Comparison of ENCODE assay signal across 14 cellular contexts in the genomic region with DNA sequence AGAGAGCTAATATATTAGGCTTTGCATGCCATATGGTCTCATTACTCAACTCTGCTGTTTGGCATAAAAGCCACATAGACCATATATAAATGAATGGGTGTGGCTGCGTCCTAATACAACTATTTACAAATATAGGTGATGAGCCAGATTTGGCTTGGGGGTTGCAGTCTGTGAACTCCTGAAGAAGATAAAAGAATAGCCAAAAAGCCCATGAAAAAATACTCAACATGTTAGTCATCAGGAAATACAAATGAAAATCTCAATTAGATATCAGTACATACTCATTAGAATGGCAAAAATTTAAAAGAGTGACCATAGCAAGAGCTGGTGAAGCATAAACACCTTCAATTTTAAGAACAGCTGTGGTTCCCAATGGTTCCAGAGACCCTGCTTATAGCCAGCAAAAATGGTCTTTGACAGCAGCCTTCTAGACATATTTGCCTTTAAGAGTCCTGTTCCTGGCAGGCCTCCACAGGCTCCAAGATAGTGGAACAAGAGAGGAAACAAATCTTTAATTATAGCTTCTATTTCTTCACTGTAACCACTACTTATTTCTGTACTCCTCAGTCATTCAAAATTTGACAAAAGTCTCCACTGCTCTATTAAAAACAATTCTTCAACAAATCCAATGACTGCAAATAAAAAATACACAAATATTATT. TPM values are rescaled to one million over a fixed set of nuclear protein-coding genes. Genes with fewer than 3 reads are reported as not detected.
DNase-seq lines count a peak whose midpoint lies in the region; ATAC-seq and TF ChIP-seq lines count a peak whose summit lies in the region.
"Had no signal": no experiment of that assay in that cellular context is flagged by ENCODE, and none has a peak within 500 bp of the region (broad histone marks: within the 10 kb centered on the region; RNA-seq: fewer than 3 reads in every experiment).

No MANE protein-coding gene starts in this region.

- TF ChIP-seq CTCF in cardiac fibroblast (IDR thresholded peaks at IDR 0.05; ENCODE audit: low read depth, low read length): no peak

- no peaks in the 10 kb centered on the region for H3K4me1 Mint-ChIP-seq in activated naive CD4-positive, alpha-beta T cell treated with anti-CD3 and anti-CD28 coated beads, Interleukin-2, amount 10 ng/mL, durations not matched to agents 7 days and 5 days

- CTCF ChIA-PET in activated naive CD4-positive, alpha-beta T cell treated with anti-CD3 and anti-CD28 coated beads, Interleukin-2, amount 10 ng/mL, durations not matched to agents 7 days and 5 days (lab: Charles Lee): no interaction called here

- no peak overlapping the region for H3K4me3 ChIP-seq in cardiac fibroblast (replicated peaks in 1 of 2; ENCODE audit: low read depth in 2 of 2, low read length in 2 of 2)
- H3K4me3 ChIP-seq: gastroesophageal sphincter, SJCRH30 had no signal

- H3K36me3 Mint-ChIP-seq in activated naive CD4-positive, alpha-beta T cell treated with anti-CD3 and anti-CD28 coated beads, Interleukin-2, amount 10 ng/mL, durations not matched to agents 7 days and 5 days: peaks cover 28% of the 10 kb centered on the region

- DNase-seq in ELR (ENCODE audit: low read depth): peak; percentile 71
- DNase-seq in NCI-H1694 treated with DMSO at 0.1 percent for 48 hours (lab: John Stamatoyannopoulos, UW): peak; percentile 41
- peak; percentile 33 to 61 for DNase-seq in cardiac fibroblast (ENCODE audit: low read depth in 2 of 2)
- peak; percentile 21 for DNase-seq in renal cortical epithelial cell (ENCODE audit: low read depth)
- no peak for DNase-seq in activated naive CD4-positive, alpha-beta T cell treated with anti-CD3 and anti-CD28 coated beads, Interleukin-2, amount 10 ng/mL, durations not matched to agents 7 days and 5 days
- no peak for DNase-seq in HuH-7.5 (ENCODE audit: low spot score)
- DNase-seq: activated CD4-positive, alpha-beta T cell treated with anti-CD3 and anti-CD28 coated beads for 48 hours; BE2C; GOT3; SJCRH30 had no signal

- no peaks in the 10 kb centered on the region for H3K27me3 Mint-ChIP-seq in activated naive CD4-positive, alpha-beta T cell treated with anti-CD3 and anti-CD28 coated beads, Interleukin-2, amount 10 ng/mL, durations not matched to agents 7 days and 5 days
- H3K27me3 Mint-ChIP-seq: activated naive CD4-positive, alpha-beta T cell treated with anti-CD3 and anti-CD28 coated beads, Interleukin-2, amount 50 U/mL, for 24 hours; central memory CD8-positive, alpha-beta T cell had no signal

- ATAC-seq in GM21825 (IDR thresholded peaks at IDR 0.05; ENCODE audit: unreplicated experiment): no peak
- ATAC-seq: gastroesophageal sphincter had no signal

- no peak overlapping the region for H3K4me3 Mint-ChIP-seq in activated naive CD4-positive, alpha-beta T cell treated with anti-CD3 and anti-CD28 coated beads, Interleukin-2, amount 10 ng/mL, durations not matched to agents 7 days and 5 days
- H3K4me3 Mint-ChIP-seq: activated naive CD4-positive, alpha-beta T cell treated with anti-CD3 and anti-CD28 coated beads, Interleukin-2, amount 50 U/mL, for 24 hours; central memory CD8-positive, alpha-beta T cell had no signal

- H3K27ac Mint-ChIP-seq in activated naive CD4-positive, alpha-beta T cell treated with anti-CD3 and anti-CD28 coated beads, Interleukin-2, amount 10 ng/mL, durations not matched to agents 7 days and 5 days: no peak overlapping the region
- H3K27ac Mint-ChIP-seq: activated naive CD4-positive, alpha-beta T cell treated with anti-CD3 and anti-CD28 coated beads, Interleukin-2, amount 50 U/mL, for 24 hours had no signal

- no peaks in the 10 kb centered on the region for H3K9me3 Mint-ChIP-seq in activated naive CD4-positive, alpha-beta T cell treated with anti-CD3 and anti-CD28 coated beads, Interleukin-2, amount 10 ng/mL, durations not matched to agents 7 days and 5 days
- H3K9me3 Mint-ChIP-seq: activated naive CD4-positive, alpha-beta T cell treated with anti-CD3 and anti-CD28 coated beads, Interleukin-2, amount 50 U/mL, for 24 hours; central memory CD8-positive, alpha-beta T cell had no signal

RNA-seq across cellular contexts. Expression of a gene that starts 16.1 kb away (rescaled TPM):
- 11.6 and 27.6 TPM in 2 replicates for total RNA-seq in renal cortical epithelial cell

RNA-seq across cellular contexts. Expression of a gene that starts 16.3 kb away (rescaled TPM):
- total RNA-seq in renal cortical epithelial cell: 27.6 and 69.9 TPM in 2 replicates

Comparison
In these comparisons a context has a peak if more than half of its experiments do, and no peak if none do; other contexts are left out.
1. DNase-seq: peak in ELR (single experiment), NCI-H1694 treated with DMSO at 0.1 percent for 48 hours (single experiment), cardiac fibroblast (2 of 2) and renal cortical epithelial cell (single experiment); none in activated naive CD4-positive, alpha-beta T cell treated with anti-CD3 and anti-CD28 coated beads, Interleukin-2, amount 10 ng/mL, durations not matched to agents 7 days and 5 days (single experiment) and HuH-7.5 (single experiment).